1 cellular context compared by ENCODE assay signal in the genomic region with DNA sequence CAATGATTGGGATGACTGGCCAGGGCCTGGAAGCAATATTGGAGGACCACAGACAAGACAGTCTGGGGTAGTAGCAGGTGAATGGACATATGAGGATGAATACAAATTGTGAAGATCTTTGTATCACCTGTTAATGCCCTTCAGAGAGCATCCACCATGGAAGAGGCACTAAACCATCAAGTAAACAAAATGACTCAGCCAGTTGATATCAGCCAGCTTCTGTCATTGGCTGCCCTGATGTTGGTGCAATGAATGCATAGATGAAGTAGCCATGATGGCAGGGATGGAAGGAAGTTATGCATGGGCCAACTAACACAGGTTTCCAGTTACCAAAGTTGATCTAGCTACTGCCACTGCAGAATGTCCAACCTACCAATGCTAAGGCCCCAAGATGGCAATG.
TF ChIP-seq lines count a peak whose summit lies in the region.

No MANE protein-coding gene starts in this region.

TF ChIP-seq in K562, 482 proteins besides CTCF, POLR2A, EP300 and RAD21:
- TF ChIP-seq RBM17 (IDR thresholded peaks at IDR 0.05; ENCODE audit: borderline replicate concordance, low read depth, low read length): no peak
- peak; percentile 45; the same call in 1 of the 2 replicates for TF ChIP-seq NFE2 (IDR thresholded peaks at IDR 0.05; ENCODE audit: low read depth)
- TF ChIP-seq BMI1 (IDR thresholded peaks at IDR 0.05; ENCODE audit: low read length): no peak
- peak; percentile 61; the same call in 1 of the 2 replicates for TF ChIP-seq JUND (IDR thresholded peaks at IDR 0.05; ENCODE audit: borderline replicate concordance, low read depth, low read length)
- peak; percentile 76; the same call in 1 of the 3 replicates for TF ChIP-seq JUND (tag; IDR thresholded peaks at IDR 0.05; ENCODE audit: borderline replicate concordance, low read depth, low read length)
- TF ChIP-seq C11orf30 (IDR thresholded peaks at IDR 0.05; ENCODE audit: low read depth): peak; percentile 49; the same call in 1 of the 2 replicates
- TF ChIP-seq ZNF253 (CRISPR knock-in tag; conservative IDR thresholded peaks at IDR 0.05): no peak
- TF ChIP-seq SMARCC2 (IDR thresholded peaks at IDR 0.05; ENCODE audit: low read depth): no peak
- 0 out of 2 replicates have a peak, but pooled peaks have one; percentile 28 for TF ChIP-seq MAFG (tag; conservative IDR thresholded peaks at IDR 0.05)
- peak; percentile 39; the same call in 1 of the 2 replicates for TF ChIP-seq CTBP1 (IDR thresholded peaks at IDR 0.05; ENCODE audit: borderline replicate concordance)
- no peak for TF ChIP-seq RNF2 (IDR thresholded peaks at IDR 0.05)
- no peak for TF ChIP-seq RBM14 (IDR thresholded peaks at IDR 0.05; ENCODE audit: borderline replicate concordance, insufficient read depth, low read depth, low read length)
- TF ChIP-seq MAFK (IDR thresholded peaks at IDR 0.05; ENCODE audit: low read length): 0 out of 2 replicates have a peak, but pooled peaks have one; percentile 12
- TF ChIP-seq, protein P1, sequence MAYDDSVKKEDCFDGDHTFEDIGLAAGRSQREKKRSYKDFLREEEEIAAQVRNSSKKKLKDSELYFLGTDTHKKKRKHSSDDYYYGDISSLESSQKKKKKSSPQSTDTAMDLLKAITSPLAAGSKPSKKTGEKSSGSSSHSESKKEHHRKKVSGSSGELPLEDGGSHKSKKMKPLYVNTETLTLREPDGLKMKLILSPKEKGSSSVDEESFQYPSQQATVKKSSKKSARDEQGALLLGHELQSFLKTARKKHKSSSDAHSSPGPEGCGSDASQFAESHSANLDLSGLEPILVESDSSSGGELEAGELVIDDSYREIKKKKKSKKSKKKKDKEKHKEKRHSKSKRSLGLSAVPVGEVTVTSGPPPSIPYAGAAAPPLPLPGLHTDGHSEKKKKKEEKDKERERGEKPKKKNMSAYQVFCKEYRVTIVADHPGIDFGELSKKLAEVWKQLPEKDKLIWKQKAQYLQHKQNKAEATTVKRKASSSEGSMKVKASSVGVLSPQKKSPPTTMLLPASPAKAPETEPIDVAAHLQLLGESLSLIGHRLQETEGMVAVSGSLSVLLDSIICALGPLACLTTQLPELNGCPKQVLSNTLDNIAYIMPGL (CRISPR knock-in tag; IDR thresholded peaks at IDR 0.05): no peak
- TF ChIP-seq KLF13 (tag; IDR thresholded peaks at IDR 0.05; ENCODE audit: borderline replicate concordance, low read depth): no peak
- no peak for TF ChIP-seq PHF8 (IDR thresholded peaks at IDR 0.05; ENCODE audit: borderline replicate concordance, low read length)
- TF ChIP-seq FOSL1 (tag; conservative IDR thresholded peaks at IDR 0.05): 0 out of 2 replicates have a peak, but pooled peaks have one; percentile 19
